ENCODE assay signal across 1 cellular context in the genomic region with DNA sequence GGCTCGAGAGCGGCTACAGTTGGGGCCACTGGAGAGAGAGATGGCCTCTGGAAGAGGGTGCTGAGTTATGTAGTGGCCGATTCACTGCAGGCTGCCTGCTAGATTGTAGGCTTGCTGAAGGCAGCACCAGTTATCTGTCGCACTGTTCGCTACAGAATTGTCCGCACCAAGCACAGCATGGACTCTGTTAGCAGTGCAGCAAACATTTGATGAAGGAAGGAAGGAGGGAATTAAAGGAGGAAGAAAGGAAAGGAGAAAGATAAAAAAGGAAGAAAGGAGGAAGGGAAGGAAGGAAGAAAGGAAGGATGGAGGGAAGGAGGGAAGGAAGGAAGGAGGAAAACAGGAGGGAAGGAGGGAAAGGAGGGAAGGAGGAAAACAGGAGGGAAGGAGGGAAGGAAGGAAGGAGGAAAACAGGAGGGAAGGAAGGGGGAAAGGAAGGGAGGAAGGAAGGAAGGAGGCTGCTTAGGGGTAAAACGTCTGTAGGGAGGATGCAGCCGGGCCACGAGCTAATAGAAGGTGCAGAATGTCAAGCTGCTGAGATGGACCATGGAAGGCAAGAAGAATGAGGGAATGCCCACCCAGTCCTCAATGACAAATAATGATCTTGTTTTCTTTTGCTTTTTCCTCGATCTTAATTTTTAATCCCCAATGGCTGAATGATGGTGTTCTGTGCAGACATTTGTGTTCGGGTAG.
TF ChIP-seq lines count a peak whose summit lies in the region.

No MANE protein-coding gene starts in this region.

TF ChIP-seq in IMR-90, 13 proteins besides CTCF, POLR2A, EP300 and RAD21:
- TF ChIP-seq CEBPB (IDR thresholded peaks at IDR 0.05; ENCODE audit: low read depth, low read length) = no peak
- TF ChIP-seq RCOR1 (IDR thresholded peaks at IDR 0.05; ENCODE audit: insufficient replicate concordance, low read length) = no peak
- no peak for TF ChIP-seq MAFK (IDR thresholded peaks at IDR 0.05; ENCODE audit: low read depth, low read length)
- TF ChIP-seq MAZ (IDR thresholded peaks at IDR 0.05; ENCODE audit: borderline replicate concordance, low read depth, low read length) = no peak
- no peak for TF ChIP-seq SMC3 (IDR thresholded peaks at IDR 0.05; ENCODE audit: low read depth, low read length)
- TF ChIP-seq CHD1 (IDR thresholded peaks at IDR 0.05; ENCODE audit: low read depth, low read length) = no peak
- TF ChIP-seq, protein P1, sequence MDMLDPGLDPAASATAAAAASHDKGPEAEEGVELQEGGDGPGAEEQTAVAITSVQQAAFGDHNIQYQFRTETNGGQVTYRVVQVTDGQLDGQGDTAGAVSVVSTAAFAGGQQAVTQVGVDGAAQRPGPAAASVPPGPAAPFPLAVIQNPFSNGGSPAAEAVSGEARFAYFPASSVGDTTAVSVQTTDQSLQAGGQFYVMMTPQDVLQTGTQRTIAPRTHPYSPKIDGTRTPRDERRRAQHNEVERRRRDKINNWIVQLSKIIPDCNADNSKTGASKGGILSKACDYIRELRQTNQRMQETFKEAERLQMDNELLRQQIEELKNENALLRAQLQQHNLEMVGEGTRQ (IDR thresholded peaks at IDR 0.05; ENCODE audit: low read depth, low read length) = no peak
- no peak for TF ChIP-seq RFX5 (IDR thresholded peaks at IDR 0.05; ENCODE audit: low read depth, low read length)
- no peak for TF ChIP-seq FOS (IDR thresholded peaks at IDR 0.05; ENCODE audit: low read depth, low read length)
- no peak for TF ChIP-seq NFE2L2 (IDR thresholded peaks at IDR 0.05; ENCODE audit: low read depth, low read length)
- no peak for TF ChIP-seq MXI1 (IDR thresholded peaks at IDR 0.05; ENCODE audit: borderline replicate concordance, low read depth, low read length)
- TF ChIP-seq BHLHE40 (IDR thresholded peaks at IDR 0.05; ENCODE audit: low read depth, low read length) = no peak
